ENCODE assay signal across 17 cellular contexts in the genomic region with DNA sequence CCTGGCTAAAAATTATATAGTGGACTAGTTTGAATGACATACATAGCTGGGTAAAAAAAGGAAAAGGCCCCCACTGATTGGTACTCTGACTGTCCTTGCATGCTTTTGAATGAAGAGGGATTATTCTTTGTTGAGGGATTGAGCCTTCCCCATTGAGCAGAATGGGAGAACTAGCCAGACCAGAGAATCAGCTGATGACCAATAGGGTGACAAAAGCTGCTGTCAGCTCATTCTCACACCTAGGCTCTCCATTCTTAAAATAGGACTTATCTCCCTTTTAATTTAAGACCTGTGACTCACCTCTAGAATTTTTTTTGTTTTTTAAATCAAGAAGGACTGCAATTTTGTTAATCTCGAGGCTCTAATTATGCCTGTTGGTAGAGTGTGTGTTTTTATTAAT.
"Had no signal": no experiment of that assay in that cellular context is flagged by ENCODE, and none has a peak within 500 bp of the region (broad histone marks: within the 10 kb centered on the region; RNA-seq: fewer than 3 reads in every experiment).

No MANE protein-coding gene starts in this region.

- H3K27me3 Mint-ChIP-seq: naive thymus-derived CD8-positive, alpha-beta T cell; stimulated activated naive B cell treated with anti-CD40 and anti-IgM and Interleukin-4, amounts not matched to agents 10 μg/mL and 1 μg/mL and 100 μg/mL, for 72 hours; stimulated activated naive CD8-positive, alpha-beta T cell treated with anti-CD3 and anti-CD28 coated beads, Interleukin-15, amount 100 ng/mL, for 72 hours had no signal

- ATAC-seq: gastrocnemius medialis; left colon; mucosa of descending colon; naive thymus-derived CD8-positive, alpha-beta T cell; stimulated activated naive B cell treated with anti-CD40 and anti-IgM and Interleukin-4, amounts not matched to agents 10 μg/mL and 1 μg/mL and 100 μg/mL, for 72 hours; stimulated activated naive CD8-positive, alpha-beta T cell treated with anti-CD3 and anti-CD28 coated beads, Interleukin-15, amount 100 ng/mL, for 72 hours; upper lobe of right lung had no signal

- DNase-seq: colonic mucosa; dermis blood vessel endothelial cell; erythroblast; gastrocnemius medialis; kidney; left colon; mucosa of descending colon; naive thymus-derived CD8-positive, alpha-beta T cell; ovary; spleen; stimulated activated CD4-positive, alpha-beta T cell treated with anti-CD3 and anti-CD28 coated beads, Interleukin-15, amount 100 ng/mL, for 24 hours; stimulated activated CD4-positive, alpha-beta T cell treated with anti-CD3 and anti-CD28 coated beads, Interleukin-1b, Interleukin-23, amount 100 ng/mL, for 48 hours; stimulated activated CD4-positive, alpha-beta T cell treated with anti-CD3 and anti-CD28 coated beads, Interleukin-4, amount 100 ng/mL, for 24 hours; stimulated activated naive B cell treated with anti-CD40 and anti-IgM and Interleukin-4, amounts not matched to agents 10 μg/mL and 1 μg/mL and 100 μg/mL, for 72 hours; stimulated activated naive CD8-positive, alpha-beta T cell treated with anti-CD3 and anti-CD28 coated beads, Interleukin-15, amount 100 ng/mL, for 72 hours; testis; upper lobe of right lung had no signal

- H3K27ac Mint-ChIP-seq: naive thymus-derived CD8-positive, alpha-beta T cell; stimulated activated naive B cell treated with anti-CD40 and anti-IgM and Interleukin-4, amounts not matched to agents 10 μg/mL and 1 μg/mL and 100 μg/mL, for 72 hours; stimulated activated naive CD8-positive, alpha-beta T cell treated with anti-CD3 and anti-CD28 coated beads, Interleukin-15, amount 100 ng/mL, for 72 hours had no signal

- H3K4me3 Mint-ChIP-seq: naive thymus-derived CD8-positive, alpha-beta T cell; stimulated activated naive B cell treated with anti-CD40 and anti-IgM and Interleukin-4, amounts not matched to agents 10 μg/mL and 1 μg/mL and 100 μg/mL, for 72 hours; stimulated activated naive CD8-positive, alpha-beta T cell treated with anti-CD3 and anti-CD28 coated beads, Interleukin-15, amount 100 ng/mL, for 72 hours had no signal
